In genomic region chr17:67161573-67161972, GRCh38 we compare ENCODE assay signal across 20 cellular contexts.
A peak's percentile ranks its signal among the peaks of the same experiment; 100 is the strongest.
DNase-seq lines count a peak whose midpoint lies in the region; ATAC-seq, FAIRE-seq and TF ChIP-seq lines count a peak whose summit lies in the region.
"Had no signal": no experiment of that assay in that cellular context is flagged by ENCODE, and none has a peak within 500 bp of the region (broad histone marks: within the 10 kb centered on the region; RNA-seq: fewer than 3 reads in every experiment).

No MANE protein-coding gene starts in this region.

- no peaks in the 10 kb centered on the region for H3K9me3 Mint-ChIP-seq in astrocyte (ENCODE audit: unreplicated experiment)
- H3K9me3 Mint-ChIP-seq: CD8-positive, alpha-beta T cell had no signal

- peak; percentile 23 for FAIRE-seq in astrocyte (lab: Jason Lieb, UNC)
- FAIRE-seq: D721Med, GM12891, GM19239 had no signal

- H2AFZ ChIP-seq in astrocyte (ENCODE audit: low read depth, low read length), result no peak overlapping the region

- intact Hi-C loops in ascending aorta (cut with DNase I), result no loop called here

- no peaks in the 10 kb centered on the region for H3K9me3 ChIP-seq in astrocyte (ENCODE audit: insufficient read depth, low read depth, low read length)
- no peaks in the 10 kb centered on the region for H3K9me3 ChIP-seq in ascending aorta
- H3K9me3 ChIP-seq: A549, Caco-2 had no signal

- no peak for ATAC-seq in GM21360 (IDR thresholded peaks at IDR 0.05; ENCODE audit: unreplicated experiment)
- ATAC-seq: A549; CD8-positive, alpha-beta T cell had no signal

- H3K9ac ChIP-seq in astrocyte (ENCODE audit: low read length), result no peak overlapping the region
- H3K9ac ChIP-seq: BLaER1 treated with 17β-estradiol and CSF1 and Interleukin-3, amounts not matched to agents 10 nM and 100 nM had no signal

- H3K27ac ChIP-seq in astrocyte (ENCODE audit: low read depth, low read length) (no peak overlapping the region), ascending aorta (no peak overlapping the region)
- H3K27ac ChIP-seq: A549, C4-2B had no signal

- H3K36me3 ChIP-seq in astrocyte (ENCODE audit: insufficient read depth, low read length) (peaks cover 33% of the 10 kb centered on the region), ascending aorta (peaks cover 17 to 30% of the 10 kb centered on the region in 2 donors)

- H4K20me1 ChIP-seq in astrocyte (ENCODE audit: insufficient read depth, low read length), result no peaks in the 10 kb centered on the region

- H3K27me3 ChIP-seq in astrocyte (ENCODE audit: insufficient read depth, low read length), result no peaks in the 10 kb centered on the region
- no peaks in the 10 kb centered on the region for H3K27me3 ChIP-seq in ascending aorta
- H3K27me3 ChIP-seq: BLaER1 treated with 17β-estradiol and CSF1 and Interleukin-3, amounts not matched to agents 10 nM and 100 nM had no signal

- no peak overlapping the region for H3K4me2 ChIP-seq in astrocyte (ENCODE audit: low read length)
- H3K4me2 ChIP-seq: A549 had no signal

- H3K79me2 ChIP-seq in astrocyte (ENCODE audit: insufficient read depth, low read length), result no peaks in the 10 kb centered on the region

- DNase-seq in NCI-H524 treated with DMSO at 0.1 percent for 48 hours (lab: John Stamatoyannopoulos, UW) (peak; percentile 21), astrocyte (ENCODE audit: low read depth) (no peak), activated T-cell treated with anti-CD3 and anti-CD28 coated beads for 4 hours (no peak), ascending aorta (ENCODE audit: low spot score in 2 of 2) (no peak)
- DNase-seq: 8988T; AML-193; Caco-2; Calu3; CD4-positive, alpha-beta T cell; CD8-positive, alpha-beta T cell; DMS79 treated with DMSO at 0.1 percent for 48 hours; GF-D8 had no signal

- no peaks in the 10 kb centered on the region for H3K27me3 Mint-ChIP-seq in astrocyte (ENCODE audit: low read depth, unreplicated experiment)
- H3K27me3 Mint-ChIP-seq: B cell; CD4-positive, alpha-beta T cell had no signal

- H3K4me3 Mint-ChIP-seq in astrocyte (ENCODE audit: unreplicated experiment), result no peak overlapping the region
- H3K4me3 Mint-ChIP-seq: B cell; CD4-positive, alpha-beta T cell; CD8-positive, alpha-beta T cell had no signal

- H3K4me1 ChIP-seq in astrocyte (ENCODE audit: insufficient read depth, low read length) (peaks cover under 1% of the 10 kb centered on the region), ascending aorta (no peaks in the 10 kb centered on the region)

- no peak for TF ChIP-seq CTCF in astrocyte (IDR thresholded peaks at IDR 0.05; ENCODE audit: insufficient read depth, low read depth, low read length)
- TF ChIP-seq CTCF in ascending aorta (IDR thresholded peaks at IDR 0.05), result no peak

- H3K4me1 Mint-ChIP-seq in astrocyte (ENCODE audit: low read depth, unreplicated experiment), result peaks cover 4% of the 10 kb centered on the region
- H3K4me1 Mint-ChIP-seq: B cell had no signal

- H3K4me3 ChIP-seq in astrocyte (ENCODE audit: insufficient read depth, low read depth, low read length), result no peak overlapping the region
- H3K4me3 ChIP-seq in ascending aorta, result no peak overlapping the region
- H3K4me3 ChIP-seq: A549; BLaER1 treated with 17β-estradiol and CSF1 and Interleukin-3, amounts not matched to agents 10 nM and 100 nM had no signal

- no peak overlapping the region for H3K27ac Mint-ChIP-seq in astrocyte (ENCODE audit: unreplicated experiment)
- H3K27ac Mint-ChIP-seq: B cell; CD4-positive, alpha-beta T cell; CD8-positive, alpha-beta T cell had no signal

- H3K36me3 Mint-ChIP-seq in astrocyte (ENCODE audit: low read depth, unreplicated experiment), result peaks cover 13% of the 10 kb centered on the region
